ENCODE assay signal across 8 cellular contexts in genomic region chr10:29243750-29244149, GRCh38. TPM values are rescaled to one million over a fixed set of nuclear protein-coding genes. Genes with fewer than 3 reads are reported as not detected.
DNase-seq lines count a peak whose midpoint lies in the region; ATAC-seq, FAIRE-seq and TF ChIP-seq lines count a peak whose summit lies in the region.
"Had no signal": no experiment of that assay in that cellular context is flagged by ENCODE, and none has a peak within 500 bp of the region (broad histone marks: within the 10 kb centered on the region; RNA-seq: fewer than 3 reads in every experiment).

No MANE protein-coding gene starts in this region.

- no peak overlapping the region for H2AFZ ChIP-seq in Loucy (ENCODE audit: low read length)

- DNase-seq in GM10266 (ENCODE audit: extremely low spot score) (no peak), endodermal cell (peak; percentile 73), pancreas (peak in 4 of 6 donors; percentile 20 to 64 (median 42)), GM19240 (ENCODE audit: insufficient read length, low spot score) (no peak), HPDE6-E6E7 (ENCODE audit: extremely low spot score) (no peak)

- no peaks in the 10 kb centered on the region for H3K9me2 ChIP-seq in Loucy (replicated peaks; ENCODE audit: low read depth, low read length)

- H3K4me3 ChIP-seq in Loucy (ENCODE audit: low read length, poor library complexity, severe bottlenecking) (no peak overlapping the region), endodermal cell (ENCODE audit: low read length) (no peak overlapping the region), pancreas (no peak overlapping the region)

- H3K9ac ChIP-seq in Loucy (ENCODE audit: low read depth, low read length, poor library complexity, severe bottlenecking) (no peak overlapping the region), endodermal cell (ENCODE audit: extremely low read depth, low read length, poor library complexity, severe bottlenecking) (no peak overlapping the region)

- 93 to 100% methylated on average over 1 of the region's 1 CpG for WGBS in endodermal cell (ENCODE audit: insufficient coverage in 1 of 2, insufficient read length in 1 of 2), 2 experiments
- WGBS in pancreas, 2 donors: 85 to 93% methylated on average over 1 of the region's 1 CpG

- no peaks in the 10 kb centered on the region for H3K36me3 Mint-ChIP-seq in endodermal cell (ENCODE audit: low read depth)

- no peak overlapping the region for H3K4me2 ChIP-seq in Loucy (ENCODE audit: low read depth, low read length, poor library complexity, severe bottlenecking)

- intact Hi-C loops in pancreas (cut with DNase I): no loop called here

- TF ChIP-seq CTCF in GM10266 (IDR thresholded peaks at IDR 0.05; ENCODE audit: control insufficient read depth, insufficient read depth, low read depth, missing control alignments) (peak; percentile 23), Loucy (conservative IDR thresholded peaks at IDR 0.05; ENCODE audit: low read length) (peak; percentile 64), endodermal cell (conservative IDR thresholded peaks at IDR 0.05) (peak; percentile 78), pancreas (IDR thresholded peaks at IDR 0.05) (peak in 2 of 4 donors; percentile 12 to 27)

- H3K79me2 ChIP-seq in Loucy (ENCODE audit: insufficient read depth, low read length): no peaks in the 10 kb centered on the region

- H3K27ac ChIP-seq in endodermal cell (ENCODE audit: low read depth, low read length) (no peak overlapping the region), pancreas (no peak overlapping the region)

- H3K27ac Mint-ChIP-seq in endodermal cell: no peak overlapping the region

- no peak overlapping the region for H3K4me3 Mint-ChIP-seq in endodermal cell

- H3K27me3 ChIP-seq in Loucy (ENCODE audit: insufficient read depth, low read length, poor library complexity, severe bottlenecking) (no peaks in the 10 kb centered on the region), endodermal cell (ENCODE audit: control insufficient read depth, insufficient read depth, low read length, poor library complexity, severe bottlenecking) (no peaks in the 10 kb centered on the region), pancreas (no peaks in the 10 kb centered on the region)

- H3K4me1 ChIP-seq in Loucy (ENCODE audit: insufficient read depth, low read length, poor library complexity, severe bottlenecking) (no peaks in the 10 kb centered on the region), endodermal cell (ENCODE audit: control insufficient read depth, insufficient read depth, low read length) (no peaks in the 10 kb centered on the region), pancreas (no peaks in the 10 kb centered on the region)

- ATAC-seq in pancreas (peak; percentile 46 to 90 (median 78)), HG03439 (IDR thresholded peaks at IDR 0.05; ENCODE audit: unreplicated experiment) (no peak)

- H4K20me1 ChIP-seq in Loucy (ENCODE audit: insufficient read depth, low read length, poor library complexity, severe bottlenecking): no peaks in the 10 kb centered on the region

- no peaks in the 10 kb centered on the region for H3F3A ChIP-seq in Loucy (ENCODE audit: low read depth)

- FAIRE-seq in pancreas (lab: Jason Lieb, UNC): no peak
- FAIRE-seq: TTC549 had no signal

- H3K36me3 ChIP-seq in Loucy (ENCODE audit: insufficient read depth, low read length) (no peaks in the 10 kb centered on the region), endodermal cell (ENCODE audit: control insufficient read depth, insufficient read depth, low read length) (no peaks in the 10 kb centered on the region), pancreas (no peaks in the 10 kb centered on the region)

- peaks cover 4% of the 10 kb centered on the region for H3K4me1 Mint-ChIP-seq in endodermal cell

- no peaks in the 10 kb centered on the region for H3K27me3 Mint-ChIP-seq in endodermal cell (ENCODE audit: insufficient read depth)

- H3K9me3 ChIP-seq in Loucy (ENCODE audit: insufficient read depth, low read depth, low read length) (no peaks in the 10 kb centered on the region), endodermal cell (ENCODE audit: control insufficient read depth, low read length) (no peaks in the 10 kb centered on the region), pancreas (no peaks in the 10 kb centered on the region)

- H3K9me3 Mint-ChIP-seq in endodermal cell: no peaks in the 10 kb centered on the region

RNA-seq across cellular contexts. Expression of gene LYZL1, which starts 45.1 kb away (rescaled TPM):
- total RNA-seq in endodermal cell (not detected), pancreas (not detected)
- polyA plus RNA-seq in endodermal cell (2013, experiment 1 of 2): not detected
- polyA plus RNA-seq in endodermal cell (2013, experiment 2 of 2): not detected
- not detected for polyA plus RNA-seq in pancreas

Comparison
In these comparisons a context has a peak if more than half of its experiments do, and no peak if none do; other contexts are left out.
1. DNase-seq: peak in endodermal cell (single experiment) and pancreas (4 of 6); none in GM10266 (single experiment), GM19240 (single experiment) and HPDE6-E6E7 (single experiment).